In genomic region chr3:172454180-172454579, GRCh38 we compare ENCODE assay signal across 30 cellular contexts. TPM values are rescaled to one million over a fixed set of nuclear protein-coding genes. Genes with fewer than 3 reads are reported as not detected.
"Had no signal": no experiment of that assay in that cellular context is flagged by ENCODE, and none has a peak within 500 bp of the region (broad histone marks: within the 10 kb centered on the region; RNA-seq: fewer than 3 reads in every experiment).

No MANE protein-coding gene starts in this region.

- H3K9ac ChIP-seq: neural progenitor cell had no signal

- H3K4me1 ChIP-seq: neural progenitor cell, prostate gland had no signal

- H3K36me3 Mint-ChIP-seq: mesothelial cell of epicardium; natural killer cell treated with Interleukin-12 subunit alpha and Interleukin-12 subunit beta and Interleukin-15 and Interleukin-18, amount 100 ng/mL, for 72 hours; neural progenitor cell; stimulated activated naive B cell treated with anti-CD40 and anti-IgM and Interleukin-4, amounts not matched to agents 10 μg/mL and 1 μg/mL and 100 μg/mL, for 72 hours had no signal

- H2AFZ ChIP-seq: neural progenitor cell had no signal

- H3K9me3 ChIP-seq: mucosa of descending colon, prostate gland, right atrium auricular region, spleen, thoracic aorta, upper lobe of left lung had no signal

- FAIRE-seq: endometrium, frontal cortex, keratinocyte, urothelium cell line had no signal

- H3K4me2 ChIP-seq: neural progenitor cell had no signal

- H3K4me3 Mint-ChIP-seq: effector memory CD8-positive, alpha-beta T cell; mesothelial cell of epicardium; naive B cell; natural killer cell treated with Interleukin-12 subunit alpha and Interleukin-12 subunit beta and Interleukin-15 and Interleukin-18, amount 100 ng/mL, for 72 hours; neural progenitor cell; stimulated activated naive B cell treated with anti-CD40 and anti-IgM and Interleukin-4, amounts not matched to agents 10 μg/mL and 1 μg/mL and 100 μg/mL, for 72 hours; stimulated activated naive CD8-positive, alpha-beta T cell treated with anti-CD3 and anti-CD28 coated beads, Interleukin-15, Interleukin-2, amounts not matched to agents 100 ng/mL and 50 ng/mL, for 24 hours had no signal

- ATAC-seq: effector memory CD8-positive, alpha-beta T cell; esophagus mucosa; left ventricle myocardium superior; mucosa of descending colon; natural killer cell treated with Interleukin-12 subunit alpha and Interleukin-12 subunit beta and Interleukin-15 and Interleukin-18, amount 100 ng/mL, for 72 hours; sciatic nerve; stimulated activated naive B cell treated with anti-CD40 and anti-IgM and Interleukin-4, amounts not matched to agents 10 μg/mL and 1 μg/mL and 100 μg/mL, for 72 hours had no signal

- H3K4me1 Mint-ChIP-seq: mesothelial cell of epicardium had no signal

- H3K27ac Mint-ChIP-seq: effector memory CD8-positive, alpha-beta T cell; mesothelial cell of epicardium; naive B cell; natural killer cell treated with Interleukin-12 subunit alpha and Interleukin-12 subunit beta and Interleukin-15 and Interleukin-18, amount 100 ng/mL, for 72 hours; neural progenitor cell; stimulated activated naive B cell treated with anti-CD40 and anti-IgM and Interleukin-4, amounts not matched to agents 10 μg/mL and 1 μg/mL and 100 μg/mL, for 72 hours; stimulated activated naive CD8-positive, alpha-beta T cell treated with anti-CD3 and anti-CD28 coated beads, Interleukin-15, Interleukin-2, amounts not matched to agents 100 ng/mL and 50 ng/mL, for 24 hours had no signal

- DNase-seq: effector memory CD8-positive, alpha-beta T cell; left ventricle myocardium superior; mesenchymal stem cell; mucosa of descending colon; naive B cell; spleen; stimulated activated CD4-positive, alpha-beta T cell treated with anti-CD3 and anti-CD28 coated beads, Interleukin-2, amount 100 ng/mL, for 48 hours; stimulated activated naive B cell treated with anti-CD40 and anti-IgM and Interleukin-4, amounts not matched to agents 10 μg/mL and 1 μg/mL and 100 μg/mL, for 72 hours; upper lobe of left lung had no signal

- H3K4me3 ChIP-seq: coronary artery, lung, mucosa of descending colon, neural progenitor cell, prostate gland, right atrium auricular region, skin epidermis, spleen, thoracic aorta, tibial nerve, upper lobe of left lung had no signal

- H3K36me3 ChIP-seq: neural progenitor cell, prostate gland, right atrium auricular region, spleen, thoracic aorta, tibial nerve, upper lobe of left lung had no signal

- H3K9me3 Mint-ChIP-seq: mesothelial cell of epicardium; natural killer cell treated with Interleukin-12 subunit alpha and Interleukin-12 subunit beta and Interleukin-15 and Interleukin-18, amount 100 ng/mL, for 72 hours; neural progenitor cell; stimulated activated naive B cell treated with anti-CD40 and anti-IgM and Interleukin-4, amounts not matched to agents 10 μg/mL and 1 μg/mL and 100 μg/mL, for 72 hours had no signal

- H3K27ac ChIP-seq: coronary artery, epithelial cell of prostate, neural progenitor cell, prostate gland, right atrium auricular region, skin epidermis, spleen, thoracic aorta, tibial nerve, upper lobe of left lung had no signal

RNA-seq across cellular contexts. Expression of gene GHSR, which starts 5.9 kb away (rescaled TPM):
- total RNA-seq: dermis microvascular lymphatic vessel endothelial cell; esophagus mucosa; fibroblast of lung; left ventricle myocardium superior; lung; mesothelial cell of epicardium; mucosa of descending colon; natural killer cell treated with Interleukin-12 subunit alpha and Interleukin-12 subunit beta and Interleukin-15 and Interleukin-18, amount 100 ng/mL, for 72 hours; osteocyte; prostate gland; right atrium auricular region; sciatic nerve; spleen; thoracic aorta; tibial nerve; upper lobe of left lung had no signal
- polyA plus RNA-seq: fibroblast of lung, keratinocyte, spleen had no signal
